In the genomic region with DNA sequence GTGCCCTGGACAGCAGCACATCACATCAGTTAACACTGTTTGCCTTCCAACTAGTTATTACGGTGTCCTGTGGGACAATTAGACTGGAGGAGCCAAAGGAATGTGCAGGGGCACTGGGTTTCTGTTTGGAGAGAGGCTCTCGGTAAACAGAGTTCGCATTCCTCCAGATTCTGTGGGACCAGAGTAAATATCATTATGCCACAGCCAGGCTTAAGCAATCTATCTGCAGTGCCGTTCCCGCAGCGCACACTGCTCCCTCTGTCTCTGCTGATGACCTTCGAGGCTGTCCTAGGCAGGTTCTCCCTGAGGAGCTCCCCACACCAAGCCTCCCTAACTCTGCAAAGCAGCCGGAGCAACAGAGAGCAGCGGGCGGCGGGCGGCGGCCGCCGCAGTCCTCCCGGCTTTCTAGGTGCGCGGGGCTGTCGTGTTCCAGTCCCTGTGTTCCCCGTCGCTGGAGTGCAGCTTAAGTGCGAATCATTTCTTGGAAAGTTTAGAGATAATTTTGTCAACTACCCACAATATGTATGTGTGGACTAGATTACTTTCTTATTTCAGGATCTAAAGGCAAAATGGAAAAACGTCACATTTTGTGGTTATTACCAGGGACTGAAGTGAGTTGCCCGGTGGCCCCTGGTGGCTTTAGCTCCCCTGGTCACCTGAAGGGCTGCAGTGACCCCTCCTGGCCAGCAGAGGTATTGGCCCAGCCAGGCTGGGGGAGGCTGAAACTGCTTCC, we compare ENCODE assay signal across 8 cellular contexts. TPM values are rescaled to one million over a fixed set of nuclear protein-coding genes. Genes with fewer than 3 reads are reported as not detected.
A peak's percentile ranks its signal among the peaks of the same experiment; 100 is the strongest.
DNase-seq lines count a peak whose midpoint lies in the region; ATAC-seq, FAIRE-seq and TF ChIP-seq lines count a peak whose summit lies in the region.

No MANE protein-coding gene starts in this region.

- DNase-seq in 8988T (peak; percentile 79), GM12891 (ENCODE audit: insufficient read length, low spot score) (peak; percentile 90), NCI-H226 (peak; percentile 19), left lung (peak; percentile 82 to 92)
- peak; percentile 93 for DNase-seq in activated CD4-positive, alpha-beta T cell treated with anti-CD3 and anti-CD28 coated beads, Interleukin-2, amount 10 ng/mL, durations not matched to agents 24 days and 14 days
- peak; percentile 35 to 63 (median 39) for DNase-seq in stimulated activated CD4-positive, alpha-beta T cell treated with anti-CD3 and anti-CD28 coated beads, TNF-alpha, amount 100 ng/mL, for 1 hour (ENCODE audit: low read depth in 3 of 3, low spot score in 1 of 3)

- H3K9me3 ChIP-seq in left lung = no peaks in the 10 kb centered on the region

- peak; percentile 99 for TF ChIP-seq CTCF in left lung (IDR thresholded peaks at IDR 0.05)

- TF ChIP-seq POLR2A in GM12891 (IDR thresholded peaks at IDR 0.05; ENCODE audit: low read depth, low read length) = no peak

- H3K4me3 ChIP-seq in left lung = no peak overlapping the region

- H3K27ac ChIP-seq in cingulate gyrus (ENCODE audit: low read depth, low read length) (peak overlapping the region; percentile 29), left lung (peak overlapping the region in 1 of 2 donors; percentile 93)

- H3K4me1 ChIP-seq in left lung = peaks cover 15 to 96% of the 10 kb centered on the region in 2 donors

- peaks cover 56% of the 10 kb centered on the region for H3K36me3 Mint-ChIP-seq in activated CD4-positive, alpha-beta T cell treated with anti-CD3 and anti-CD28 coated beads, Interleukin-2, amount 10 ng/mL, durations not matched to agents 24 days and 14 days (ENCODE audit: low read depth)

- peak; percentile 84 for ATAC-seq in left lung
- no peak for ATAC-seq in GM19467 (IDR thresholded peaks at IDR 0.05; ENCODE audit: unreplicated experiment)

- FAIRE-seq in GM12891 (lab: Jason Lieb, UNC) = peak; percentile 85

- peaks cover 40% of the 10 kb centered on the region for H3K4me1 Mint-ChIP-seq in activated CD4-positive, alpha-beta T cell treated with anti-CD3 and anti-CD28 coated beads, Interleukin-2, amount 10 ng/mL, durations not matched to agents 24 days and 14 days

- H3K27ac Mint-ChIP-seq in activated CD4-positive, alpha-beta T cell treated with anti-CD3 and anti-CD28 coated beads, Interleukin-2, amount 10 ng/mL, durations not matched to agents 24 days and 14 days = peak overlapping the region; percentile 77

- no peaks in the 10 kb centered on the region for H3K27me3 Mint-ChIP-seq in activated CD4-positive, alpha-beta T cell treated with anti-CD3 and anti-CD28 coated beads, Interleukin-2, amount 10 ng/mL, durations not matched to agents 24 days and 14 days

- H3K9me3 Mint-ChIP-seq in activated CD4-positive, alpha-beta T cell treated with anti-CD3 and anti-CD28 coated beads, Interleukin-2, amount 10 ng/mL, durations not matched to agents 24 days and 14 days = no peaks in the 10 kb centered on the region

- no peak overlapping the region for H3K4me3 Mint-ChIP-seq in activated CD4-positive, alpha-beta T cell treated with anti-CD3 and anti-CD28 coated beads, Interleukin-2, amount 10 ng/mL, durations not matched to agents 24 days and 14 days

- intact Hi-C loops in activated CD4-positive, alpha-beta T cell treated with anti-CD3 and anti-CD28 coated beads, Interleukin-2, amount 10 ng/mL, durations not matched to agents 24 days and 14 days (cut with micrococcal nuclease) = loop anchor here (1.0 to 5.0 kb wide), 3 partner anchors 61 to 169 kb away; partner anchors contain the start of gene SOCS3
- intact Hi-C loops in left lung (cut with DNase I) = loop anchor here in 1 of 2 donors (5.0 to 10.0 kb wide), 2 partner anchors 59 to 167 kb away; partner anchors contain the start of gene SOCS3

- peaks cover 0 to 81% of the 10 kb centered on the region in 2 donors for H3K36me3 ChIP-seq in left lung

- H3K27me3 ChIP-seq in left lung = no peaks in the 10 kb centered on the region

TF ChIP-seq in GM12891, 5 proteins besides CTCF, POLR2A, EP300 and RAD21:
- TF ChIP-seq POLR2AphosphoS5 (IDR thresholded peaks at IDR 0.05; ENCODE audit: low read depth, low read length) (no peak), PAX5 (IDR thresholded peaks at IDR 0.05; ENCODE audit: insufficient read depth, low read length, severe bottlenecking) (no peak), POU2F2 (IDR thresholded peaks at IDR 0.05; ENCODE audit: low read depth, low read length) (no peak), SPI1 (IDR thresholded peaks at IDR 0.05; ENCODE audit: low read depth, low read length) (no peak), TAF1 (IDR thresholded peaks at IDR 0.05; ENCODE audit: low read depth, low read length) (no peak)

RNA-seq across cellular contexts. Expression of gene PGS1, which starts 43.3 kb away (rescaled TPM):
- polyA plus RNA-seq in GM12891 (2012; ENCODE audit: low read depth, missing spikeins) = 18.5 TPM
- 65.6 and 67.8 TPM in 2 replicates for total RNA-seq in activated CD4-positive, alpha-beta T cell treated with anti-CD3 and anti-CD28 coated beads, Interleukin-2, amount 10 ng/mL, durations not matched to agents 24 days and 14 days
- 10 to 100 TPM; 63.4 to 83.6 TPM for total RNA-seq in left lung

Comparison
In these comparisons a context has a peak if more than half of its experiments do, and no peak if none do; other contexts are left out.
1. DNase-seq: peak in every context shown above with its lines; median percentile 93 in activated CD4-positive, alpha-beta T cell treated with anti-CD3 and anti-CD28 coated beads, Interleukin-2, amount 10 ng/mL, durations not matched to agents 24 days and 14 days; 90 in GM12891; 87 in left lung; 79 in 8988T; 39 in stimulated activated CD4-positive, alpha-beta T cell treated with anti-CD3 and anti-CD28 coated beads, TNF-alpha, amount 100 ng/mL, for 1 hour; 19 in NCI-H226.